In genomic region chr4:803884-804283, GRCh38 we compare ENCODE assay signal across 26 cellular contexts. TPM values are rescaled to one million over a fixed set of nuclear protein-coding genes. Genes with fewer than 3 reads are reported as not detected.
"Had no signal": no experiment of that assay in that cellular context is flagged by ENCODE, and none has a peak within 500 bp of the region (broad histone marks: within the 10 kb centered on the region; RNA-seq: fewer than 3 reads in every experiment).

No MANE protein-coding gene starts in this region.

- H3K27me3 ChIP-seq: hepatocyte, pancreas, right lobe of liver, thyroid gland, upper lobe of left lung, vagina had no signal

- H3K4me1 ChIP-seq: left ventricle myocardium inferior, pancreas, prostate gland, right lobe of liver, thyroid gland, upper lobe of left lung, vagina had no signal

- H3K36me3 Mint-ChIP-seq: naive thymus-derived CD4-positive, alpha-beta T cell; stimulated activated memory B cell treated with anti-CD40 and anti-IgM and Interleukin-4, amounts not matched to agents 10 μg/mL and 1 μg/mL and 100 μg/mL, for 72 hours had no signal

- DNase-seq: left colon; left ventricle myocardium inferior; midbrain; naive thymus-derived CD4-positive, alpha-beta T cell; stimulated activated CD4-positive, alpha-beta T cell treated with anti-CD3 and anti-CD28 coated beads, Interleukin-1b, Interleukin-23, amount 100 ng/mL, for 48 hours; stimulated activated CD4-positive, alpha-beta T cell treated with anti-CD3 and anti-CD28 coated beads, Interleukin-2, amount 100 ng/mL, for 48 hours; stimulated activated CD4-positive, alpha-beta T cell treated with anti-CD3 and anti-CD28 coated beads, Interleukin-4, amount 100 ng/mL, for 4 hours; stimulated activated CD8-positive, alpha-beta memory T cell treated with anti-CD3 and anti-CD28 coated beads, Interleukin-4, amount 100 ng/mL, for 48 hours; stimulated activated naive CD4-positive, alpha-beta T cell treated with Interleukin-2 at 50 U/mL for 16 hours; stimulated activated naive CD8-positive, alpha-beta T cell treated with anti-CD3 and anti-CD28 coated beads, Interleukin-15, amount 100 ng/mL, for 72 hours; substantia nigra; thyroid gland; transverse colon; upper lobe of left lung had no signal

- H3K36me3 ChIP-seq: left ventricle myocardium inferior, pancreas, prostate gland, right lobe of liver, thyroid gland, transverse colon, upper lobe of left lung, vagina had no signal

- ATAC-seq: left colon; mucosa of descending colon; naive thymus-derived CD4-positive, alpha-beta T cell; natural killer cell treated with Interleukin-12 subunit alpha and Interleukin-12 subunit beta and Interleukin-15 and Interleukin-18, amount 100 ng/mL, for 72 hours; pancreas; right lobe of liver; stimulated activated memory B cell treated with anti-CD40 and anti-IgM and Interleukin-4, amounts not matched to agents 10 μg/mL and 1 μg/mL and 100 μg/mL, for 72 hours; stimulated activated naive CD8-positive, alpha-beta T cell treated with anti-CD3 and anti-CD28 coated beads, Interleukin-15, amount 100 ng/mL, for 72 hours had no signal

- H3K27ac ChIP-seq: hepatocyte, left ventricle myocardium inferior, pancreas, prostate gland, right lobe of liver, thyroid gland, transverse colon, upper lobe of left lung, vagina had no signal

- H3K4me3 ChIP-seq: hepatocyte, left ventricle myocardium inferior, mucosa of descending colon, pancreas, prostate gland, right lobe of liver, smooth muscle cell, thyroid gland, transverse colon, upper lobe of left lung, vagina had no signal

- H3K9me3 ChIP-seq: mucosa of descending colon, pancreas, prostate gland, right lobe of liver, thyroid gland, transverse colon, vagina had no signal

- H3K27ac Mint-ChIP-seq: memory B cell; naive thymus-derived CD4-positive, alpha-beta T cell; natural killer cell treated with Interleukin-12 subunit alpha and Interleukin-12 subunit beta and Interleukin-15 and Interleukin-18, amount 100 ng/mL, for 72 hours; stimulated activated memory B cell treated with anti-CD40 and anti-IgM and Interleukin-4, amounts not matched to agents 10 μg/mL and 1 μg/mL and 100 μg/mL, for 72 hours; stimulated activated naive CD8-positive, alpha-beta T cell treated with anti-CD3 and anti-CD28 coated beads, Interleukin-15, amount 100 ng/mL, for 72 hours had no signal

- H3K4me1 Mint-ChIP-seq: memory B cell had no signal

- H3K4me3 Mint-ChIP-seq: memory B cell; naive thymus-derived CD4-positive, alpha-beta T cell; natural killer cell treated with Interleukin-12 subunit alpha and Interleukin-12 subunit beta and Interleukin-15 and Interleukin-18, amount 100 ng/mL, for 72 hours; stimulated activated memory B cell treated with anti-CD40 and anti-IgM and Interleukin-4, amounts not matched to agents 10 μg/mL and 1 μg/mL and 100 μg/mL, for 72 hours; stimulated activated naive CD8-positive, alpha-beta T cell treated with anti-CD3 and anti-CD28 coated beads, Interleukin-15, amount 100 ng/mL, for 72 hours had no signal

RNA-seq across cellular contexts. Expression of gene CPLX1, which starts 22.0 kb away (rescaled TPM):
- total RNA-seq: lung microvascular endothelial cell; natural killer cell treated with Interleukin-12 subunit alpha and Interleukin-12 subunit beta and Interleukin-15 and Interleukin-18, amount 100 ng/mL, for 72 hours; skeletal muscle tissue; smooth muscle cell had no signal
- polyA plus RNA-seq: smooth muscle cell had no signal
